9 cellular contexts compared by ENCODE assay signal in the genomic region with DNA sequence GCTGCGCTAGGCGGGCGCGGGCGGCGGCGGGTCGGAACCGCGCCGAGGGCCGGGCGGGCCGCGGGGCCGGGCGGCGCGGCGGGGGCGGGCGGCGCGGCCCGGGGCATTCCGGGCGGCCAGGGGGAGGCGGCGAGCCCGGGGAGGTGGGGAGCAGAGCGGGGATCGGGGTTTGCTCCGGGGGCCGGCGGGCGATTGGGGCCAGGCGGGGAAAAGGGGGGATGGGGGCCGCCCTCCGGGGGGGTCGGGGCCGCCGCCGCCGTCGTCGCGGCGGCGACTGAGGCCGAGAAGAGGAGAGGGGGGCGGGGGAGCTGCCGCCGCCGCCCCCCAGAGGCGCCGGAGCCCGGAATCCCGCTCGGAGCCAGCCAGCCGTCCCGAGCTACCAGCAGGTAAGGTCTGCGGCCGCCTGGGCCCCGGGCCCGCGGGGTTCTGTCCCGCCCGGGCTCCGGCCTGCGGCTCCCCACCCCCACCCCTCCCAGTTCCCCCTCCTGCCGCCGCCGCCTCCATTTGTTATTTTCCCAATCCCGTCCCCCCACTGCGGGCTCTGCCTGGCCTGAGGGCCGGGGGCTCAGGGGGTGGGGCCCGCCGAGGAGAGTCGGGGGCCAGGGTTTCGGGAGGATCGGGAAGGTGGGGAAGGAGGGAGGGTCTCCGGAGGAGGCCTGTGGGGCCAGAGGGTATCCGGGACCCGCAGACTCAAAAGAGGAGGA. TPM values are rescaled to one million over a fixed set of nuclear protein-coding genes. Genes with fewer than 3 reads are reported as not detected.
A peak's percentile ranks its signal among the peaks of the same experiment; 100 is the strongest.
DNase-seq lines count a peak whose midpoint lies in the region; ATAC-seq, FAIRE-seq and TF ChIP-seq lines count a peak whose summit lies in the region.
"Had no signal": no experiment of that assay in that cellular context is flagged by ENCODE, and none has a peak within 500 bp of the region (broad histone marks: within the 10 kb centered on the region; RNA-seq: fewer than 3 reads in every experiment).

No MANE protein-coding gene starts in this region.

- H3K27me3 Mint-ChIP-seq in natural killer cell treated with Interleukin-12 subunit alpha and Interleukin-12 subunit beta and Interleukin-15 and Interleukin-18, amount 100 ng/mL, for 72 hours, result no peaks in the 10 kb centered on the region

- H3K79me2 ChIP-seq in DOHH2 (ENCODE audit: control insufficient read depth, low read length), result no peaks in the 10 kb centered on the region
- peaks cover 60% of the 10 kb centered on the region for H3K79me2 ChIP-seq in PC-9 (ENCODE audit: low read depth)
- H3K79me2 ChIP-seq in endothelial cell of umbilical vein (ENCODE audit: control insufficient read depth, insufficient read depth, low read length), result peaks cover 59% of the 10 kb centered on the region

- peak overlapping the region; percentile 64 to 96 for H3K27ac Mint-ChIP-seq in natural killer cell treated with Interleukin-12 subunit alpha and Interleukin-12 subunit beta and Interleukin-15 and Interleukin-18, amount 100 ng/mL, for 72 hours

- H3K9me3 ChIP-seq in DOHH2 (ENCODE audit: control insufficient read depth, insufficient read depth, low read length), result no peaks in the 10 kb centered on the region
- no peaks in the 10 kb centered on the region for H3K9me3 ChIP-seq in PC-9 (ENCODE audit: insufficient read depth, low read depth)
- H3K9me3 ChIP-seq in endothelial cell of umbilical vein (replicated peaks; ENCODE audit: control insufficient read depth, insufficient read depth, low read length), result no peaks in the 10 kb centered on the region

- H3F3A ChIP-seq in DOHH2 (ENCODE audit: control insufficient read depth, insufficient read depth) (peaks cover 5% of the 10 kb centered on the region; the same call in 1 of the 2 replicates), PC-9 (ENCODE audit: insufficient read depth, low read depth) (peaks cover 48% of the 10 kb centered on the region)

- FAIRE-seq in endothelial cell of umbilical vein (lab: Jason Lieb, UNC), result no peak

- peak overlapping the region; percentile 75 for H3K9ac ChIP-seq in endothelial cell of umbilical vein (replicated peaks; ENCODE audit: extremely low read depth, insufficient read depth, low read length)

- peaks cover 42 to 45% of the 10 kb centered on the region in 2 donors for H3K4me1 Mint-ChIP-seq in natural killer cell treated with Interleukin-12 subunit alpha and Interleukin-12 subunit beta and Interleukin-15 and Interleukin-18, amount 100 ng/mL, for 72 hours (ENCODE audit: low read depth in 2 of 2)

- H2AFZ ChIP-seq in PC-9 (peak overlapping the region; percentile 84), endothelial cell of umbilical vein (ENCODE audit: low read depth, low read length) (no peak overlapping the region)

- no peak for DNase-seq in PC-9
- no peak for DNase-seq in endothelial cell of umbilical vein (ENCODE audit: low read depth, low spot score)
- no peak for DNase-seq in natural killer cell treated with Interleukin-12 subunit alpha and Interleukin-12 subunit beta and Interleukin-15 and Interleukin-18, amount 100 ng/mL, for 72 hours (ENCODE audit: low spot score)
- no peak for DNase-seq in SW480 (ENCODE audit: low spot score)
- no peak for DNase-seq in DMS153 (lab: John Stamatoyannopoulos, UW)
- DNase-seq in activated CD4-positive, CD25-positive, alpha-beta regulatory T cell (lab: John Stamatoyannopoulos, UW), result no peak
- DNase-seq in NCI-H2081 treated with DMSO at 0.1 percent for 48 hours (lab: John Stamatoyannopoulos, UW), result no peak

- BruUV-seq in PC-9 (replicated peaks; lab: Mats Ljungman, UMichigan), result no TSS peak
- BruUV-seq in endothelial cell of umbilical vein (replicated peaks; lab: Mats Ljungman, UMichigan), result no TSS peak

- H3K4me2 ChIP-seq in DOHH2 (ENCODE audit: low read length) (peak overlapping the region; percentile 25), PC-9 (peak overlapping the region; percentile 95), endothelial cell of umbilical vein (ENCODE audit: insufficient read depth, low read length) (peak overlapping the region; percentile 87)

- H3K4me1 ChIP-seq in DOHH2 (ENCODE audit: control insufficient read depth, low read length), result peaks cover 25% of the 10 kb centered on the region
- peaks cover 53% of the 10 kb centered on the region for H3K4me1 ChIP-seq in PC-9 (replicated peaks; ENCODE audit: insufficient read depth)
- peaks cover 53% of the 10 kb centered on the region for H3K4me1 ChIP-seq in endothelial cell of umbilical vein (ENCODE audit: control insufficient read depth, extremely low read depth, insufficient read depth, low read length)

- peak; percentile 56 to 69 for ATAC-seq in natural killer cell treated with Interleukin-12 subunit alpha and Interleukin-12 subunit beta and Interleukin-15 and Interleukin-18, amount 100 ng/mL, for 72 hours

- no peaks in the 10 kb centered on the region for H3K9me1 ChIP-seq in endothelial cell of umbilical vein (replicated peaks; ENCODE audit: control insufficient read depth, extremely low read depth, insufficient read depth, low read length)

- CTCF ChIA-PET in PC-9 (lab: Charles Lee) (no interaction called here), endothelial cell of umbilical vein (lab: Charles Lee) (interaction anchor here (1.4 to 2.0 kb wide), 4 partner anchors 10 to 59 kb away, joined by 3 to 11 read pairs (median 4); a partner anchor contains a TSS)

- no peaks in the 10 kb centered on the region for H3K9me3 Mint-ChIP-seq in natural killer cell treated with Interleukin-12 subunit alpha and Interleukin-12 subunit beta and Interleukin-15 and Interleukin-18, amount 100 ng/mL, for 72 hours

- H4K20me1 ChIP-seq in DOHH2 (ENCODE audit: control insufficient read depth, insufficient read depth, low read depth, low read length) (no peaks in the 10 kb centered on the region), PC-9 (ENCODE audit: insufficient read depth) (peaks cover 23% of the 10 kb centered on the region; the same call in 1 of the 2 replicates), endothelial cell of umbilical vein (replicated peaks; ENCODE audit: control insufficient read depth, extremely low read depth, insufficient read depth, low read length) (peaks cover 8% of the 10 kb centered on the region)

- H3K36me3 ChIP-seq in DOHH2 (ENCODE audit: control insufficient read depth, low read length) (no peaks in the 10 kb centered on the region), PC-9 (ENCODE audit: low read depth) (peaks cover 4% of the 10 kb centered on the region; the same call in 1 of the 2 replicates), endothelial cell of umbilical vein (ENCODE audit: control insufficient read depth in 2 of 2, extremely low read depth in 1 of 2, insufficient read depth in 2 of 2, low read length in 2 of 2) (peaks cover 0 to 2% of the 10 kb centered on the region in 2 experiments)

- peaks cover 52% of the 10 kb centered on the region for H3K27me3 ChIP-seq in DOHH2 (ENCODE audit: control insufficient read depth, low read length)
- no peaks in the 10 kb centered on the region for H3K27me3 ChIP-seq in PC-9 (ENCODE audit: insufficient read depth, low read depth)
- no peaks in the 10 kb centered on the region for H3K27me3 ChIP-seq in endothelial cell of umbilical vein (ENCODE audit: control insufficient read depth in 2 of 2, insufficient read depth in 2 of 2, low read length in 2 of 2)

- TF ChIP-seq POLR2A in endothelial cell of umbilical vein (IDR thresholded peaks at IDR 0.05; ENCODE audit: low read depth, low read length), result no peak

- H3K27ac ChIP-seq in DOHH2 (ENCODE audit: low read depth, low read length) (no peak overlapping the region), PC-9 (no peak overlapping the region), endothelial cell of umbilical vein (ENCODE audit: insufficient read depth, low read depth, low read length) (peak overlapping the region; percentile 52)

- POLR2A ChIA-PET in PC-9 (lab: Charles Lee; ENCODE audit: unreplicated experiment), result interaction anchor here (0.7 kb wide), 1 partner anchor 165 kb away, joined by 3 read pairs; no protein-coding TSS in a partner anchor
- POLR2A ChIA-PET in endothelial cell of umbilical vein (lab: Charles Lee), result interaction anchor here (0.6 to 1.2 kb wide), 2 partner anchors 10 to 16 kb away, joined by 3 to 4 read pairs; a partner anchor contains a TSS

- TF ChIP-seq CTCF in DOHH2 (IDR thresholded peaks at IDR 0.05; ENCODE audit: low read depth, low read length, poor library complexity, severe bottlenecking) (no peak), PC-9 (conservative IDR thresholded peaks at IDR 0.05) (no peak), endothelial cell of umbilical vein (IDR thresholded peaks at IDR 0.05; ENCODE audit: extremely low read depth in 1 of 2, insufficient read depth in 1 of 2, low read depth in 1 of 2, low read length in 2 of 2) (no peak)

- intact Hi-C loops in PC-9 (cut with micrococcal nuclease; ENCODE audit: unreplicated experiment) (loop anchor here (5.0 kb wide), 1 partner anchor 259 kb away; a partner anchor contains a TSS), endothelial cell of umbilical vein (cut with micrococcal nuclease) (no loop called here)

- H3K4me3 ChIP-seq in DOHH2 (ENCODE audit: low read length), result peak overlapping the region; percentile 32; the same call in 1 of the 2 replicates
- H3K4me3 ChIP-seq in PC-9, result peak overlapping the region; percentile 82
- H3K4me3 ChIP-seq in endothelial cell of umbilical vein (replicated peaks in 1 of 3; ENCODE audit: insufficient read depth in 1 of 3, low read depth in 1 of 3, low read length in 3 of 3), result peak overlapping the region; percentile 88 to 92 (median 90)

- no peaks in the 10 kb centered on the region for H3K36me3 Mint-ChIP-seq in natural killer cell treated with Interleukin-12 subunit alpha and Interleukin-12 subunit beta and Interleukin-15 and Interleukin-18, amount 100 ng/mL, for 72 hours

- dilution Hi-C loops in endothelial cell of umbilical vein (cut with MboI; ENCODE audit: extremely low pct_ligation_motif_present, low sequenced_read_pairs), result no loop called here

- peak overlapping the region; percentile 80 for H3K4me3 Mint-ChIP-seq in natural killer cell treated with Interleukin-12 subunit alpha and Interleukin-12 subunit beta and Interleukin-15 and Interleukin-18, amount 100 ng/mL, for 72 hours

- H3K9me2 ChIP-seq in DOHH2 (replicated peaks; ENCODE audit: control insufficient read depth, low read length) (no peaks in the 10 kb centered on the region), PC-9 (ENCODE audit: insufficient read depth) (no peaks in the 10 kb centered on the region)

RNA-seq across cellular contexts. Expression of a gene that starts 0.4 kb away (rescaled TPM):
- total RNA-seq in PC-9 (2021) (158 and 159 TPM in 2 replicates), endothelial cell of umbilical vein (117 and 122 TPM in 2 replicates)
- polyA plus RNA-seq in endothelial cell of umbilical vein, result 46.4 and 47.1 TPM in 2 replicates
- polyA plus RNA-seq in endothelial cell of umbilical vein (2011; cell fraction: cytosol; rRNA removed), result 31.7 and 35.8 TPM in 2 replicates
- polyA plus RNA-seq in endothelial cell of umbilical vein (2011; cell fraction: nucleus; rRNA removed), result 134 and 156 TPM in 2 replicates
- 74.8 and 89.8 TPM in 2 replicates for polyA plus RNA-seq in endothelial cell of umbilical vein (2012)
- 24.5 and 37.5 TPM in 2 replicates for polyA minus RNA-seq in endothelial cell of umbilical vein
- 29.7 TPM for polyA minus RNA-seq in endothelial cell of umbilical vein (2011; cell fraction: cytosol; rRNA and poly(A)+ RNA removed)
- 38.0 and 73.8 TPM in 2 replicates for polyA minus RNA-seq in endothelial cell of umbilical vein (2011; cell fraction: nucleus; rRNA and poly(A)+ RNA removed)
- 10 to 100 TPM; 36.5 to 62.2 TPM for total RNA-seq in natural killer cell treated with Interleukin-12 subunit alpha and Interleukin-12 subunit beta and Interleukin-15 and Interleukin-18, amount 100 ng/mL, for 72 hours

RNA-seq across cellular contexts. Expression of a gene that starts 13.8 kb away (rescaled TPM):
- total RNA-seq in PC-9 (2021) (38.8 and 56.6 TPM in 2 replicates), endothelial cell of umbilical vein (13.8 and 18.6 TPM in 2 replicates)
- 9.1 and 11.4 TPM in 2 replicates for polyA plus RNA-seq in endothelial cell of umbilical vein
- polyA plus RNA-seq in endothelial cell of umbilical vein (2011; cell fraction: cytosol; rRNA removed), result 11.0 and 11.2 TPM in 2 replicates
- polyA plus RNA-seq in endothelial cell of umbilical vein (2011; cell fraction: nucleus; rRNA removed), result 35.7 and 41.5 TPM in 2 replicates
- 18.1 and 20.0 TPM in 2 replicates for polyA plus RNA-seq in endothelial cell of umbilical vein (2012)
- polyA minus RNA-seq in endothelial cell of umbilical vein, result 10.4 and 13.6 TPM in 2 replicates
- polyA minus RNA-seq in endothelial cell of umbilical vein (2011; cell fraction: cytosol; rRNA and poly(A)+ RNA removed), result 9.3 TPM
- polyA minus RNA-seq in endothelial cell of umbilical vein (2011; cell fraction: nucleus; rRNA and poly(A)+ RNA removed), result 4.6 TPM in 2 replicates
- total RNA-seq in natural killer cell treated with Interleukin-12 subunit alpha and Interleukin-12 subunit beta and Interleukin-15 and Interleukin-18, amount 100 ng/mL, for 72 hours, result 100 to 1,000 TPM; 151 to 158 TPM

RNA-seq across cellular contexts. Expression of a gene that starts 15.5 kb away (rescaled TPM):
- total RNA-seq in PC-9 (2021) (not detected in 2 replicates), endothelial cell of umbilical vein (not detected in 2 replicates)
- not detected in 2 replicates for polyA plus RNA-seq in endothelial cell of umbilical vein
- not detected in 2 replicates for polyA plus RNA-seq in endothelial cell of umbilical vein (2011; cell fraction: cytosol; rRNA removed)
- not detected in 2 replicates for polyA plus RNA-seq in endothelial cell of umbilical vein (2011; cell fraction: nucleus; rRNA removed)
- polyA plus RNA-seq in endothelial cell of umbilical vein (2012), result not detected in 2 replicates
- not detected in 2 replicates for polyA minus RNA-seq in endothelial cell of umbilical vein
- not detected for polyA minus RNA-seq in endothelial cell of umbilical vein (2011; cell fraction: cytosol; rRNA and poly(A)+ RNA removed)
- polyA minus RNA-seq in endothelial cell of umbilical vein (2011; cell fraction: nucleus; rRNA and poly(A)+ RNA removed), result not detected in 2 replicates
- total RNA-seq in natural killer cell treated with Interleukin-12 subunit alpha and Interleukin-12 subunit beta and Interleukin-15 and Interleukin-18, amount 100 ng/mL, for 72 hours, result not detected
- total RNA-seq: M059J had no signal

RNA-seq across cellular contexts. Expression of a gene that starts 15.7 kb away (rescaled TPM):
- total RNA-seq in PC-9 (2021) (198 and 218 TPM in 2 replicates), endothelial cell of umbilical vein (153 and 167 TPM in 2 replicates)
- polyA plus RNA-seq in endothelial cell of umbilical vein, result 729 and 802 TPM in 2 replicates
- 563 and 605 TPM in 2 replicates for polyA plus RNA-seq in endothelial cell of umbilical vein (2011; cell fraction: cytosol; rRNA removed)
- 175 and 212 TPM in 2 replicates for polyA plus RNA-seq in endothelial cell of umbilical vein (2011; cell fraction: nucleus; rRNA removed)
- polyA plus RNA-seq in endothelial cell of umbilical vein (2012), result 176 and 200 TPM in 2 replicates
- 79.2 and 103 TPM in 2 replicates for polyA minus RNA-seq in endothelial cell of umbilical vein
- 85.2 TPM for polyA minus RNA-seq in endothelial cell of umbilical vein (2011; cell fraction: cytosol; rRNA and poly(A)+ RNA removed)
- polyA minus RNA-seq in endothelial cell of umbilical vein (2011; cell fraction: nucleus; rRNA and poly(A)+ RNA removed), result 26.8 and 44.8 TPM in 2 replicates
- total RNA-seq in natural killer cell treated with Interleukin-12 subunit alpha and Interleukin-12 subunit beta and Interleukin-15 and Interleukin-18, amount 100 ng/mL, for 72 hours, result 100 to 1,000 TPM in 1 of 2 donors, 10 to 100 TPM in 1; 89.7 to 106 TPM

RNA-seq across cellular contexts. Expression of a gene that starts 23.0 kb away (rescaled TPM):
- 84.1 and 92.7 TPM in 2 replicates for total RNA-seq in PC-9 (2021)
- 1.6 and 1.8 TPM in 2 replicates for total RNA-seq in endothelial cell of umbilical vein
- 0.25 and 0.38 TPM in 2 replicates for polyA plus RNA-seq in endothelial cell of umbilical vein
- 0.18 and 0.41 TPM in 2 replicates for polyA plus RNA-seq in endothelial cell of umbilical vein (2011; cell fraction: cytosol; rRNA removed)
- 0.51 and 1.1 TPM in 2 replicates for polyA plus RNA-seq in endothelial cell of umbilical vein (2011; cell fraction: nucleus; rRNA removed)
- polyA plus RNA-seq in endothelial cell of umbilical vein (2012), result 0.29 and 0.55 TPM in 2 replicates
- 0.28 and 0.46 TPM in 2 replicates for polyA minus RNA-seq in endothelial cell of umbilical vein
- 9.4 TPM for polyA minus RNA-seq in endothelial cell of umbilical vein (2011; cell fraction: cytosol; rRNA and poly(A)+ RNA removed)
- 0.48 and 2.4 TPM in 2 replicates for polyA minus RNA-seq in endothelial cell of umbilical vein (2011; cell fraction: nucleus; rRNA and poly(A)+ RNA removed)
- total RNA-seq in natural killer cell treated with Interleukin-12 subunit alpha and Interleukin-12 subunit beta and Interleukin-15 and Interleukin-18, amount 100 ng/mL, for 72 hours, result 100 to 1,000 TPM in 1 of 2 donors, 10 to 100 TPM in 1; 71.6 to 131 TPM

Comparison
In these comparisons a context has a peak if more than half of its experiments do, and no peak if none do; other contexts are left out.
1. H3K4me2 ChIP-seq: peak in every context shown above with its lines; median percentile 95 in PC-9; 87 in endothelial cell of umbilical vein; 25 in DOHH2.
2. H3K4me3 ChIP-seq: peak in every context shown above with its lines; median percentile 90 in endothelial cell of umbilical vein; 82 in PC-9; 32 in DOHH2.